Comparison of ENCODE assay signal across 9 cellular contexts in genomic region chr21:34130598-34130985, GRCh38. TPM values are rescaled to one million over a fixed set of nuclear protein-coding genes. Genes with fewer than 3 reads are reported as not detected.
DNase-seq lines count a peak whose midpoint lies in the region; ATAC-seq and TF ChIP-seq lines count a peak whose summit lies in the region.
"Had no signal": no experiment of that assay in that cellular context is flagged by ENCODE, and none has a peak within 500 bp of the region (broad histone marks: within the 10 kb centered on the region; RNA-seq: fewer than 3 reads in every experiment).

No MANE protein-coding gene starts in this region.

- H3K9ac ChIP-seq in mesendoderm (ENCODE audit: low read length) = peak overlapping the region; percentile 18

- peaks cover 44% of the 10 kb centered on the region for H3K79me1 ChIP-seq in mesendoderm (ENCODE audit: low read length)

- peaks cover 50% of the 10 kb centered on the region for H3K79me2 ChIP-seq in mesendoderm (ENCODE audit: control insufficient read depth, insufficient read depth, low read length)

- H3K27ac Mint-ChIP-seq in activated T-cell treated with anti-CD3 and anti-CD28 coated beads, Interleukin-2, amount 50 U/mL, for 72 hours = peak overlapping the region; percentile 97
- peak overlapping the region; percentile 96 for H3K27ac Mint-ChIP-seq in activated naive CD8-positive, alpha-beta T cell treated with anti-CD3 and anti-CD28 coated beads, Interleukin-2, amount 50 U/mL, for 24 hours

- H3K4me1 ChIP-seq in mesendoderm (ENCODE audit: control insufficient read depth, low read depth, low read length) (peaks cover 32% of the 10 kb centered on the region), testis (peaks cover 53% of the 10 kb centered on the region), upper lobe of right lung (peaks cover 32% of the 10 kb centered on the region)

- H3K23ac ChIP-seq in mesendoderm (ENCODE audit: low read length) = no peak overlapping the region

- peak overlapping the region; percentile 85 for H3K27ac ChIP-seq in mesendoderm (ENCODE audit: low read depth, low read length)
- H3K27ac ChIP-seq in testis = peak overlapping the region; percentile 52 to 61
- no peak overlapping the region for H3K27ac ChIP-seq in upper lobe of right lung

- H3K27me3 ChIP-seq in mesendoderm (ENCODE audit: insufficient read depth, low read length, poor library complexity) = no peaks in the 10 kb centered on the region
- no peaks in the 10 kb centered on the region for H3K27me3 ChIP-seq in testis
- H3K27me3 ChIP-seq in upper lobe of right lung = no peaks in the 10 kb centered on the region

- no peak overlapping the region for H2BK5ac ChIP-seq in mesendoderm (ENCODE audit: low read length)

- H4K8ac ChIP-seq in mesendoderm (ENCODE audit: low read depth, low read length) = peak overlapping the region; percentile 3

- H3K4me3 ChIP-seq in mesendoderm (ENCODE audit: low read length) (no peak overlapping the region), testis (no peak overlapping the region), upper lobe of right lung (no peak overlapping the region)

- peak overlapping the region; percentile 66 for H3K4ac ChIP-seq in mesendoderm (ENCODE audit: low read depth, low read length)

- peak overlapping the region; percentile 61 for H3K56ac ChIP-seq in mesendoderm (ENCODE audit: low read length)

- H3K36me3 Mint-ChIP-seq in activated T-cell treated with anti-CD3 and anti-CD28 coated beads, Interleukin-2, amount 50 U/mL, for 72 hours (ENCODE audit: insufficient read depth in 2 of 2) = peaks cover 19 to 39% of the 10 kb centered on the region in 2 donors
- H3K36me3 Mint-ChIP-seq in activated naive CD8-positive, alpha-beta T cell treated with anti-CD3 and anti-CD28 coated beads, Interleukin-2, amount 50 U/mL, for 24 hours (ENCODE audit: low read depth) = peaks cover 69% of the 10 kb centered on the region

- H3K9me3 ChIP-seq in testis (no peaks in the 10 kb centered on the region), upper lobe of right lung (no peaks in the 10 kb centered on the region)

- H4K5ac ChIP-seq in mesendoderm (ENCODE audit: low read length) = peak overlapping the region; percentile 89

- H3K36me3 ChIP-seq in mesendoderm (ENCODE audit: control insufficient read depth, insufficient read depth, low read length) (peaks cover 5% of the 10 kb centered on the region), testis (ENCODE audit: low read depth, missing control alignments) (no peaks in the 10 kb centered on the region), upper lobe of right lung (peaks cover 20% of the 10 kb centered on the region)

- H3K4me1 Mint-ChIP-seq in activated T-cell treated with anti-CD3 and anti-CD28 coated beads, Interleukin-2, amount 50 U/mL, for 72 hours (ENCODE audit: low read depth) = peaks cover 93% of the 10 kb centered on the region
- peaks cover 89% of the 10 kb centered on the region for H3K4me1 Mint-ChIP-seq in activated naive CD8-positive, alpha-beta T cell treated with anti-CD3 and anti-CD28 coated beads, Interleukin-2, amount 50 U/mL, for 24 hours

- H3K27me3 Mint-ChIP-seq in activated T-cell treated with anti-CD3 and anti-CD28 coated beads, Interleukin-2, amount 50 U/mL, for 72 hours (ENCODE audit: low read depth) = no peaks in the 10 kb centered on the region
- H3K27me3 Mint-ChIP-seq in activated naive CD8-positive, alpha-beta T cell treated with anti-CD3 and anti-CD28 coated beads, Interleukin-2, amount 50 U/mL, for 24 hours = no peaks in the 10 kb centered on the region

- peaks cover 0 to 1% of the 10 kb centered on the region in 2 donors for H3K9me3 Mint-ChIP-seq in activated T-cell treated with anti-CD3 and anti-CD28 coated beads, Interleukin-2, amount 50 U/mL, for 72 hours
- no peaks in the 10 kb centered on the region for H3K9me3 Mint-ChIP-seq in activated naive CD8-positive, alpha-beta T cell treated with anti-CD3 and anti-CD28 coated beads, Interleukin-2, amount 50 U/mL, for 24 hours

- no peak for ATAC-seq in activated T-cell treated with anti-CD3 and anti-CD28 coated beads, Interleukin-2, amount 50 U/mL, for 72 hours (replicated peaks in 1 of 2)
- ATAC-seq in activated naive CD8-positive, alpha-beta T cell treated with anti-CD3 and anti-CD28 coated beads, Interleukin-2, amount 50 U/mL, for 24 hours = no peak
- ATAC-seq in upper lobe of right lung = no peak

- TF ChIP-seq POLR2A in testis (IDR thresholded peaks at IDR 0.05) = no peak

- H2AK5ac ChIP-seq in mesendoderm (ENCODE audit: low read length) = peak overlapping the region; percentile 27

- H2BK15ac ChIP-seq in mesendoderm (replicated peaks; ENCODE audit: low read depth) = peak overlapping the region; percentile 9

- H3K4me2 ChIP-seq in mesendoderm (ENCODE audit: low read length) = no peak overlapping the region

- no CpG with 5 or more reads among the region's 3 CpGs for WGBS in mesendoderm (ENCODE audit: extremely low coverage, insufficient coverage, low lambda C conversion rate)
- WGBS in testis, 2 donors = 51 to 77% methylated on average over 3 of the region's 3 CpGs

- peak overlapping the region; percentile 78 for H3K18ac ChIP-seq in mesendoderm (ENCODE audit: low read length)

- no peak for TF ChIP-seq CTCF in testis (IDR thresholded peaks at IDR 0.05)
- TF ChIP-seq CTCF in upper lobe of right lung (IDR thresholded peaks at IDR 0.05) = no peak

- DNase-seq in activated T-cell treated with anti-CD3 and anti-CD28 coated beads, Interleukin-2, amount 50 U/mL, for 72 hours = no peak
- no peak for DNase-seq in activated T-cell treated with anti-CD3 and anti-CD28 coated beads, Interleukin-2, amount 50 U/mL, for 48 hours
- no peak for DNase-seq in activated naive CD8-positive, alpha-beta T cell treated with anti-CD3 and anti-CD28 coated beads, Interleukin-2, amount 50 U/mL, for 24 hours
- no peak for DNase-seq in mesendoderm
- no peak for DNase-seq in testis
- DNase-seq in SHP77 treated with DMSO at 0.1 percent for 48 hours (lab: John Stamatoyannopoulos, UW) = no peak
- no peak for DNase-seq in HT-29 (ENCODE audit: low spot score)
- DNase-seq in upper lobe of right lung = no peak
- DNase-seq: NCI-H526 treated with DMSO at 0.1 percent for 48 hours had no signal

- H3K4me3 Mint-ChIP-seq in activated T-cell treated with anti-CD3 and anti-CD28 coated beads, Interleukin-2, amount 50 U/mL, for 72 hours = peak overlapping the region; percentile 69 to 81
- peak overlapping the region; percentile 71 for H3K4me3 Mint-ChIP-seq in activated naive CD8-positive, alpha-beta T cell treated with anti-CD3 and anti-CD28 coated beads, Interleukin-2, amount 50 U/mL, for 24 hours

- peak overlapping the region; percentile 65 for H2BK120ac ChIP-seq in mesendoderm (ENCODE audit: low read depth, low read length)

- intact Hi-C loops in testis (cut with DNase I; ENCODE audit: low total_unique reads) = no loop called here
- intact Hi-C loops in upper lobe of right lung (cut with DNase I) = no loop called here

RNA-seq across cellular contexts. Expression of gene MRPS6, which starts 57.2 kb away (rescaled TPM):
- total RNA-seq in activated T-cell treated with anti-CD3 and anti-CD28 coated beads, Interleukin-2, amount 50 U/mL, for 72 hours = 100 to 1,000 TPM; 154 to 193 TPM
- polyA plus RNA-seq in mesendoderm (2013, experiment 1 of 2) = 190 TPM
- 187 TPM for polyA plus RNA-seq in mesendoderm (2013, experiment 2 of 2)
- total RNA-seq in testis (100 to 1,000 TPM in 1 of 2 donors, 10 to 100 TPM in 1; 88.8 to 102 TPM), upper lobe of right lung (57.6 TPM)
- polyA plus RNA-seq in testis (ENCODE audit: insufficient read depth, low read depth, low replicate concordance) = 107 TPM
- total RNA-seq in HT-29 (2014; rRNA removed; shearing (Covaris generic)) = 19.0 TPM in 2 replicates

RNA-seq across cellular contexts. Expression of gene SLC5A3, which starts 57.2 kb away (rescaled TPM):
- 10 to 100 TPM; 37.6 to 39.8 TPM for total RNA-seq in activated T-cell treated with anti-CD3 and anti-CD28 coated beads, Interleukin-2, amount 50 U/mL, for 72 hours
- 2.9 TPM for polyA plus RNA-seq in mesendoderm (2013, experiment 1 of 2)
- polyA plus RNA-seq in mesendoderm (2013, experiment 2 of 2) = 2.9 TPM
- total RNA-seq in testis (10 to 100 TPM; 59.5 to 61.9 TPM), upper lobe of right lung (24.1 TPM)
- 16.3 TPM for polyA plus RNA-seq in testis (ENCODE audit: insufficient read depth, low read depth, low replicate concordance)
- 8.3 and 9.0 TPM in 2 replicates for total RNA-seq in HT-29 (2014; rRNA removed; shearing (Covaris generic))
